ENCODE assay signal across 26 cellular contexts in the genomic region with DNA sequence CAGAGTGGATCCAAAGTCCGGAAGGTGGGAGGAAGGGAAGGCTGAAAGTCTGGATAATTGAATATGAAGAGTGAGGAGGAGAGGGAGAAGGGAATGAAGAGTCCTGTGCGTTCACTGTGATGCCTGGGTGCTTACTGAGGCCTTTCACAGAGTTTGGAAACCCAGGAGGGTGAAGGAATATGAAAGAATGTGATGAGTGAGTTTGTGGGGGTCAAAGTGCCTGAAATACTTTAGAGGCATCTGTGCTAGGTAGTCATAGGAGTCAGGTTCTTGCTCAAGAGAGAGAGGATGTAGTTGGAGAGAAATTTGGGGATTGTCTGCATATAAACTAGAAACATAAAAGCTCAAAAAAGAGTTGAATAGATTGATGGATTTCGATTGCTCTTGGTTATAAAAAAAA. TPM values are rescaled to one million over a fixed set of nuclear protein-coding genes. Genes with fewer than 3 reads are reported as not detected.
"Had no signal": no experiment of that assay in that cellular context is flagged by ENCODE, and none has a peak within 500 bp of the region (broad histone marks: within the 10 kb centered on the region; RNA-seq: fewer than 3 reads in every experiment).

No MANE protein-coding gene starts in this region.

- H3K27ac ChIP-seq: brain microvascular endothelial cell, epithelial cell of prostate, left ventricle myocardium inferior, psoas muscle, skin epidermis, thoracic aorta, upper lobe of left lung had no signal

- H3K4me1 ChIP-seq: psoas muscle, upper lobe of left lung had no signal

- H3K27me3 ChIP-seq: brain microvascular endothelial cell, upper lobe of left lung had no signal

- H3K36me3 ChIP-seq: brain microvascular endothelial cell had no signal

- H3K4me3 ChIP-seq: left ventricle myocardium inferior, psoas muscle, skin epidermis, thoracic aorta, upper lobe of left lung had no signal

- ATAC-seq: activated naive CD4-positive, alpha-beta T cell treated with anti-CD3 and anti-CD28 coated beads, Interleukin-2, amount 50 U/mL, for 72 hours; effector memory CD8-positive, alpha-beta T cell; psoas muscle; right cardiac atrium had no signal

- H3K9ac ChIP-seq: SK-N-SH had no signal

- DNase-seq: activated CD4-positive, alpha-beta T cell treated with anti-CD3 and anti-CD28 coated beads, Interleukin-2, amount 10 ng/mL, durations not matched to agents 7 days and 5 days; activated CD4-positive, CD25-positive, alpha-beta regulatory T cell; activated CD8-positive, alpha-beta memory T cell treated with anti-CD3 and anti-CD28 coated beads for 24 hours; activated CD8-positive, alpha-beta memory T cell treated with anti-CD3 and anti-CD28 coated beads, Interleukin-2, amount 50 U/mL, for 48 hours; activated gamma-delta T cell treated with Interleukin-2 at 50 U/mL for 16 hours; amygdala; brain microvascular endothelial cell; dermis blood vessel endothelial cell; effector memory CD8-positive, alpha-beta T cell; foreskin fibroblast; hippocampal formation; left ventricle myocardium inferior; psoas muscle; right cardiac atrium; SK-N-SH; upper lobe of left lung had no signal

- H3K9me3 Mint-ChIP-seq: activated CD4-positive, alpha-beta T cell treated with anti-CD3 and anti-CD28 coated beads, Interleukin-2, amount 10 ng/mL, durations not matched to agents 7 days and 5 days; activated naive CD4-positive, alpha-beta T cell treated with anti-CD3 and anti-CD28 coated beads, Interleukin-2, amount 50 U/mL, for 72 hours; effector memory CD8-positive, alpha-beta T cell; neural crest cell; T-helper 2 cell treated with Interferon-gamma antibody and Interleukin-4, amounts not matched to agents 5 μg/mL and 100 μg/mL, for 36 hours had no signal

- H3K4me3 Mint-ChIP-seq: activated CD4-positive, alpha-beta T cell treated with anti-CD3 and anti-CD28 coated beads, Interleukin-2, amount 10 ng/mL, durations not matched to agents 7 days and 5 days; effector memory CD8-positive, alpha-beta T cell; neural crest cell; T-helper 2 cell treated with Interferon-gamma antibody and Interleukin-4, amounts not matched to agents 5 μg/mL and 100 μg/mL, for 36 hours had no signal

- H3K27me3 Mint-ChIP-seq: activated CD4-positive, alpha-beta T cell treated with anti-CD3 and anti-CD28 coated beads, Interleukin-2, amount 10 ng/mL, durations not matched to agents 7 days and 5 days; effector memory CD8-positive, alpha-beta T cell had no signal

- H3K27ac Mint-ChIP-seq: activated CD4-positive, alpha-beta T cell treated with anti-CD3 and anti-CD28 coated beads, Interleukin-2, amount 10 ng/mL, durations not matched to agents 7 days and 5 days; effector memory CD8-positive, alpha-beta T cell; T-helper 2 cell treated with Interferon-gamma antibody and Interleukin-4, amounts not matched to agents 5 μg/mL and 100 μg/mL, for 36 hours had no signal

- H3K9me3 ChIP-seq: left ventricle myocardium inferior, psoas muscle, SK-N-SH, thoracic aorta, upper lobe of left lung had no signal

RNA-seq across cellular contexts. Expression of gene NKX2-4, which starts 20.7 kb away (rescaled TPM):
- total RNA-seq: activated CD4-positive, alpha-beta T cell treated with anti-CD3 and anti-CD28 coated beads, Interleukin-2, amount 10 ng/mL, durations not matched to agents 7 days and 5 days; activated naive CD4-positive, alpha-beta T cell treated with anti-CD3 and anti-CD28 coated beads, Interleukin-2, amount 50 U/mL, for 72 hours; dermis blood vessel endothelial cell; glomerular endothelial cell; left ventricle myocardium inferior; mononuclear cell; neural crest cell; osteocyte; psoas muscle; right cardiac atrium; thoracic aorta; upper lobe of left lung had no signal
- polyA plus RNA-seq: keratinocyte, psoas muscle, right cardiac atrium, SK-N-SH had no signal
